9 cellular contexts compared by ENCODE assay signal in genomic region chr3:98730338-98730737, GRCh38. TPM values are rescaled to one million over a fixed set of nuclear protein-coding genes. Genes with fewer than 3 reads are reported as not detected.
DNase-seq lines count a peak whose midpoint lies in the region; ATAC-seq and TF ChIP-seq lines count a peak whose summit lies in the region.
"Had no signal": no experiment of that assay in that cellular context is flagged by ENCODE, and none has a peak within 500 bp of the region (broad histone marks: within the 10 kb centered on the region; RNA-seq: fewer than 3 reads in every experiment).

No MANE protein-coding gene starts in this region.

- intact Hi-C loops in left ventricle myocardium inferior (cut with micrococcal nuclease), result no loop called here

- DNase-seq in RWPE1 (ENCODE audit: low spot score) (peak; percentile 36), neural progenitor cell (ENCODE audit: low spot score) (no peak), left ventricle myocardium inferior (no peak), COLO829 (ENCODE audit: low spot score) (no peak), ACHN (no peak), HT-29 (ENCODE audit: low spot score) (no peak)
- DNase-seq: NCI-H2227 treated with DMSO at 0.1 percent for 48 hours had no signal

- peak; percentile 49 for ATAC-seq in GM18520 (IDR thresholded peaks at IDR 0.05; ENCODE audit: unreplicated experiment)
- ATAC-seq in HG02938 (IDR thresholded peaks at IDR 0.05; ENCODE audit: unreplicated experiment), result peak; percentile 43

- TF ChIP-seq CTCF in RWPE1 (conservative IDR thresholded peaks at IDR 0.05; ENCODE audit: low read depth) (no peak), neural progenitor cell (IDR thresholded peaks at IDR 0.05) (no peak), left ventricle myocardium inferior (IDR thresholded peaks at IDR 0.05; ENCODE audit: borderline replicate concordance) (no peak)

- POLR2A ChIA-PET in RWPE1 (lab: Yijun Ruan, JAX; ENCODE audit: low non-redundant PET), result no interaction called here

- H3K36me3 ChIP-seq in neural progenitor cell (no peaks in the 10 kb centered on the region), left ventricle myocardium inferior (no peaks in the 10 kb centered on the region)

- in situ Hi-C loops in ACHN (cut with HindIII; ENCODE audit: low pct_ligation_motif_present, low pct_unique_long_range_greater_than_20kb, low sequenced_read_pairs), result no loop called here

- H3K9me3 Mint-ChIP-seq in neural progenitor cell, result no peaks in the 10 kb centered on the region

- H3F3A ChIP-seq in neural progenitor cell (ENCODE audit: low read depth), result peaks cover 13% of the 10 kb centered on the region

- H3K27me3 Mint-ChIP-seq in neural progenitor cell (ENCODE audit: insufficient read depth, low read depth), result peaks cover 14% of the 10 kb centered on the region

- H3K4me2 ChIP-seq in neural progenitor cell, result no peak overlapping the region

- H3K9me3 ChIP-seq in neural progenitor cell (ENCODE audit: low read depth) (no peaks in the 10 kb centered on the region), left ventricle myocardium inferior (replicated peaks) (no peaks in the 10 kb centered on the region)

- no peaks in the 10 kb centered on the region for H4K20me1 ChIP-seq in neural progenitor cell (ENCODE audit: low read depth)

- no peaks in the 10 kb centered on the region for H3K36me3 Mint-ChIP-seq in neural progenitor cell

- no peak overlapping the region for H2AFZ ChIP-seq in neural progenitor cell (replicated peaks)

- no peak overlapping the region for H3K27ac ChIP-seq in RWPE1
- no peak overlapping the region for H3K27ac ChIP-seq in neural progenitor cell
- H3K27ac ChIP-seq in left ventricle myocardium inferior (replicated peaks), result no peak overlapping the region

- H3K4me3 Mint-ChIP-seq in neural progenitor cell, result peak overlapping the region; percentile 71

- CTCF ChIA-PET in RWPE1 (lab: Yijun Ruan, JAX), result no interaction called here

- peaks cover 9% of the 10 kb centered on the region for H3K79me2 ChIP-seq in neural progenitor cell (ENCODE audit: low read depth)

- H3K9ac ChIP-seq in neural progenitor cell, result no peak overlapping the region

- H3K27me3 ChIP-seq in neural progenitor cell, result peaks cover 23% of the 10 kb centered on the region
- H3K27me3 ChIP-seq in left ventricle myocardium inferior (ENCODE audit: low read depth), result no peaks in the 10 kb centered on the region

- peaks cover 15% of the 10 kb centered on the region for H3K4me1 Mint-ChIP-seq in neural progenitor cell

- peaks cover 16% of the 10 kb centered on the region for H3K4me1 ChIP-seq in neural progenitor cell
- H3K4me1 ChIP-seq in left ventricle myocardium inferior, result peaks cover 35% of the 10 kb centered on the region

- H3K27ac Mint-ChIP-seq in neural progenitor cell, result no peak overlapping the region

- H3K4me3 ChIP-seq in neural progenitor cell, result no peak overlapping the region
- H3K4me3 ChIP-seq in left ventricle myocardium inferior, result no peak overlapping the region

RNA-seq across cellular contexts. Expression of gene ST3GAL6, which starts 32.8 kb away (rescaled TPM):
- total RNA-seq in neural progenitor cell (ENCODE audit: low replicate concordance), result 13.5 and 18.6 TPM in 2 replicates
- 52.5 TPM for total RNA-seq in left ventricle myocardium inferior
- total RNA-seq in HT-29 (2014; rRNA removed; shearing (Covaris generic)), result 0.25 and 3.6 TPM in 2 replicates
